Comparison of ENCODE assay signal across 12 cellular contexts in the genomic region with DNA sequence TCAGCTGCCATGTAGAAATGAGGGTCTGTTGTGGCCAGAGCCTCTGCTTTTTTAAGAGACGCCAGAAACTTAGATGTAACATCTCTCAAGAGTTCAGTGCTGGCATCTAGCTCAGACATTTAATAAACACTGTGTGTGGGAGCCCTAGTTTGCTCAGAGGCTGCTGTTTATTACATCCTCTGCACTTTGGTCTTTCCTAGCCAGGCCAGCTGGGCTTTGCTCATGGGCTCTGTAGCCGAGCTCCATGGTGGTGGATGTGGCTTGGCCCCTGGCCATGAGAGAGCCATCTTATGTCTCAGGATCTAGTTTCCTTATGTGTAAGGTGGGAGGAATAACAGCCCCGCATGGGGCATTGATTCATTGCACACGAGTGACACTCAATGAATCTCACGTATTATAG. TPM values are rescaled to one million over a fixed set of nuclear protein-coding genes. Genes with fewer than 3 reads are reported as not detected.
A peak's percentile ranks its signal among the peaks of the same experiment; 100 is the strongest.
DNase-seq lines count a peak whose midpoint lies in the region; ATAC-seq and TF ChIP-seq lines count a peak whose summit lies in the region.
"Had no signal": no experiment of that assay in that cellular context is flagged by ENCODE, and none has a peak within 500 bp of the region (broad histone marks: within the 10 kb centered on the region; RNA-seq: fewer than 3 reads in every experiment).

No MANE protein-coding gene starts in this region.

- 51 to 53% methylated on average over 5 of the region's 5 CpGs for WGBS in tibial nerve, 2 donors

- intact Hi-C loops in left lung (cut with DNase I): no loop called here

- no peaks in the 10 kb centered on the region for H3K27me3 ChIP-seq in left lung
- H3K27me3 ChIP-seq in tibial nerve: no peaks in the 10 kb centered on the region

- ATAC-seq in left lung (peak; percentile 21), GM18868 (IDR thresholded peaks at IDR 0.05; ENCODE audit: unreplicated experiment) (no peak)
- ATAC-seq: stimulated activated naive B cell treated with anti-CD40 and anti-IgM and Interleukin-4, amounts not matched to agents 10 μg/mL and 1 μg/mL and 100 μg/mL, for 72 hours had no signal

- no peak for TF ChIP-seq CTCF in left lung (IDR thresholded peaks at IDR 0.05)
- TF ChIP-seq CTCF in tibial nerve (IDR thresholded peaks at IDR 0.05): no peak

- no peak overlapping the region for H3K4me3 ChIP-seq in left lung
- no peak overlapping the region for H3K4me3 ChIP-seq in tibial nerve

- H3K27ac ChIP-seq in left lung: no peak overlapping the region
- H3K27ac ChIP-seq in tibial nerve: peak overlapping the region in 3 of 4 donors; percentile 5 to 59 (median 36)

- H3K4me1 ChIP-seq in left lung (no peaks in the 10 kb centered on the region), tibial nerve (peaks cover 0 to 17% (median 3%) of the 10 kb centered on the region in 4 donors)

- DNase-seq in HuH-7.5 (ENCODE audit: low spot score) (peak; percentile 34), brain pericyte (ENCODE audit: low read depth, low spot score) (peak; percentile 62), left lung (no peak), tibial nerve (ENCODE audit: low spot score in 2 of 2) (no peak), superior temporal gyrus (ENCODE audit: extremely low spot score) (no peak), AML-193 (lab: John Stamatoyannopoulos, UW) (no peak)
- no peak for DNase-seq in activated CD4-positive, CD25-positive, alpha-beta regulatory T cell (lab: John Stamatoyannopoulos, UW)
- DNase-seq: activated CD4-positive, alpha-beta T cell treated with anti-CD3 and anti-CD28 coated beads for 1 hour; activated gamma-delta T cell; NCI-H1694; stimulated activated naive B cell treated with anti-CD40 and anti-IgM and Interleukin-4, amounts not matched to agents 10 μg/mL and 1 μg/mL and 100 μg/mL, for 72 hours had no signal

- TF ChIP-seq EP300 in tibial nerve (IDR thresholded peaks at IDR 0.05): no peak

- H3K36me3 ChIP-seq in left lung (no peaks in the 10 kb centered on the region), tibial nerve (peaks cover 0 to 78% (median 0%) of the 10 kb centered on the region in 3 donors)

- H3K9me3 ChIP-seq in left lung (no peaks in the 10 kb centered on the region), tibial nerve (no peaks in the 10 kb centered on the region)

- no peak for TF ChIP-seq POLR2A in tibial nerve (IDR thresholded peaks at IDR 0.05)

RNA-seq across cellular contexts. Expression of gene ARHGEF37, which starts 30.0 kb away (rescaled TPM):
- total RNA-seq in left lung (1 to 10 TPM; 4.2 to 7.3 TPM), tibial nerve (10 to 100 TPM; 28.8 to 73.7 (median 62.7) TPM)

Comparison
In these comparisons a context has a peak if more than half of its experiments do, and no peak if none do; other contexts are left out.
1. DNase-seq: peak in HuH-7.5 (single experiment) and brain pericyte (single experiment); none in left lung (0 of 2), tibial nerve (0 of 2), superior temporal gyrus (single experiment), activated CD4-positive, CD25-positive, alpha-beta regulatory T cell (0 of 4) and AML-193 (0 of 2).
2. H3K27ac ChIP-seq: peak in tibial nerve (3 of 4); none in left lung (0 of 2).